ENCODE assay signal across 22 cellular contexts in genomic region chr2:59190518-59190917, GRCh38.
A peak's percentile ranks its signal among the peaks of the same experiment; 100 is the strongest.
DNase-seq lines count a peak whose midpoint lies in the region; ATAC-seq and TF ChIP-seq lines count a peak whose summit lies in the region.
"Had no signal": no experiment of that assay in that cellular context is flagged by ENCODE, and none has a peak within 500 bp of the region (broad histone marks: within the 10 kb centered on the region; RNA-seq: fewer than 3 reads in every experiment).

No MANE protein-coding gene starts in this region.

- H3K79me2 ChIP-seq in DND-41 (ENCODE audit: insufficient read depth, low read length): no peaks in the 10 kb centered on the region

- CTCF ChIA-PET in activated naive CD4-positive, alpha-beta T cell treated with anti-CD3 and anti-CD28 coated beads for 36 hours (lab: Charles Lee): no interaction called here

- H3K4me3 ChIP-seq in DND-41 (ENCODE audit: low read depth in 1 of 2, low read length in 2 of 2) (no peak overlapping the region), adrenal gland (no peak overlapping the region)
- H3K4me3 ChIP-seq: A549; BLaER1 treated with 17β-estradiol and CSF1 and Interleukin-3, amounts not matched to agents 10 nM and 100 nM; GM12878 had no signal

- no peak overlapping the region for H3K27ac ChIP-seq in DND-41 (ENCODE audit: low read length)
- H3K27ac ChIP-seq in adrenal gland: no peak overlapping the region
- H3K27ac ChIP-seq: 22Rv1; A549; BLaER1 treated with 17β-estradiol and CSF1 and Interleukin-3, amounts not matched to agents 10 nM and 100 nM; C4-2B had no signal

- H3K9me3 Mint-ChIP-seq in activated naive CD4-positive, alpha-beta T cell treated with anti-CD3 and anti-CD28 coated beads for 36 hours: no peaks in the 10 kb centered on the region
- H3K9me3 Mint-ChIP-seq: CD4-positive, alpha-beta T cell; CD8-positive, alpha-beta T cell had no signal

- 48 to 63% (median 58%) methylated on average over 1 of the region's 1 CpG for WGBS in adrenal gland, 4 donors

- ATAC-seq in DND-41 (ENCODE audit: insufficient read depth, low read depth): no peak
- ATAC-seq: A549; CD8-positive, alpha-beta T cell; GM12878 had no signal

- H2AFZ ChIP-seq in DND-41 (ENCODE audit: low read depth, low read length): 0 out of 2 replicates have a peak overlapping the region, but pooled peaks have one; percentile 21

- intact Hi-C loops in adrenal gland (cut with DNase I): no loop called here
- intact Hi-C loops in activated naive CD4-positive, alpha-beta T cell treated with anti-CD3 and anti-CD28 coated beads for 36 hours (cut with micrococcal nuclease): no loop called here

- no peaks in the 10 kb centered on the region for H3K4me1 Mint-ChIP-seq in activated naive CD4-positive, alpha-beta T cell treated with anti-CD3 and anti-CD28 coated beads for 36 hours (ENCODE audit: low read depth)

- no peak for DNase-seq in DND-41
- DNase-seq in adrenal gland: peak in 5 of 7 donors; percentile 16 to 47 (median 33)
- DNase-seq in fibroblast of gingiva (ENCODE audit: low read depth): peak; percentile 18
- peak; percentile 16 for DNase-seq in iris pigment epithelial cell (ENCODE audit: low read depth)
- no peak for DNase-seq in GM13976 (ENCODE audit: low spot score)
- no peak for DNase-seq in activated naive CD4-positive, alpha-beta T cell treated with anti-CD3 and anti-CD28 coated beads for 36 hours
- no peak for DNase-seq in effector CD8-positive, alpha-beta T cell (lab: John Stamatoyannopoulos, UW)
- no peak for DNase-seq in SHP77 (lab: John Stamatoyannopoulos, UW)
- DNase-seq: AML-193; Caco-2; Calu3; CD4-positive, alpha-beta T cell; CD8-positive, alpha-beta T cell; DMS79 treated with DMSO at 0.1 percent for 48 hours; EL; GDM1 had no signal

- no peaks in the 10 kb centered on the region for H3K27me3 Mint-ChIP-seq in activated naive CD4-positive, alpha-beta T cell treated with anti-CD3 and anti-CD28 coated beads for 36 hours (ENCODE audit: low read depth)
- H3K27me3 Mint-ChIP-seq: CD4-positive, alpha-beta T cell had no signal

- TF ChIP-seq POLR2A in adrenal gland (IDR thresholded peaks at IDR 0.05): no peak

- no peaks in the 10 kb centered on the region for H3K27me3 ChIP-seq in DND-41 (ENCODE audit: insufficient read depth, low read length, poor library complexity)
- no peaks in the 10 kb centered on the region for H3K27me3 ChIP-seq in adrenal gland
- H3K27me3 ChIP-seq: BLaER1 treated with 17β-estradiol and CSF1 and Interleukin-3, amounts not matched to agents 10 nM and 100 nM had no signal

- H3K9me3 ChIP-seq in DND-41 (ENCODE audit: insufficient read depth, low read length, severe bottlenecking): no peaks in the 10 kb centered on the region
- H3K9me3 ChIP-seq in adrenal gland (replicated peaks in 1 of 3): no peaks in the 10 kb centered on the region
- H3K9me3 ChIP-seq: A549; BLaER1 treated with 17β-estradiol and CSF1 and Interleukin-3, amounts not matched to agents 10 nM and 100 nM; Caco-2 had no signal

- H3K4me2 ChIP-seq in DND-41 (ENCODE audit: insufficient read depth, low read length): no peak overlapping the region
- H3K4me2 ChIP-seq: A549; BLaER1 treated with 17β-estradiol and CSF1 and Interleukin-3, amounts not matched to agents 10 nM and 100 nM had no signal

- no peak overlapping the region for H3K9ac ChIP-seq in DND-41 (ENCODE audit: low read depth, low read length)
- H3K9ac ChIP-seq: BLaER1 treated with 17β-estradiol and CSF1 and Interleukin-3, amounts not matched to agents 10 nM and 100 nM had no signal

- no peak overlapping the region for H3K27ac Mint-ChIP-seq in activated naive CD4-positive, alpha-beta T cell treated with anti-CD3 and anti-CD28 coated beads for 36 hours
- H3K27ac Mint-ChIP-seq: B cell; CD4-positive, alpha-beta T cell; CD8-positive, alpha-beta T cell had no signal

- TF ChIP-seq CTCF in DND-41 (IDR thresholded peaks at IDR 0.05; ENCODE audit: borderline replicate concordance, extremely low read depth, low read length, poor library complexity, severe bottlenecking) (no peak), adrenal gland (IDR thresholded peaks at IDR 0.05) (no peak), GM13976 (IDR thresholded peaks at IDR 0.05; ENCODE audit: borderline replicate concordance, control extremely low read depth, extremely low read depth, insufficient read depth, missing control alignments) (no peak)

- no peaks in the 10 kb centered on the region for H4K20me1 ChIP-seq in DND-41 (ENCODE audit: insufficient read depth, low read length)
- H4K20me1 ChIP-seq: BLaER1 treated with 17β-estradiol and CSF1 and Interleukin-3, amounts not matched to agents 10 nM and 100 nM had no signal

- no peak overlapping the region for H3K4me3 Mint-ChIP-seq in activated naive CD4-positive, alpha-beta T cell treated with anti-CD3 and anti-CD28 coated beads for 36 hours
- H3K4me3 Mint-ChIP-seq: B cell; CD4-positive, alpha-beta T cell; CD8-positive, alpha-beta T cell had no signal

- H3K36me3 ChIP-seq in DND-41 (ENCODE audit: insufficient read depth, low read length) (no peaks in the 10 kb centered on the region), adrenal gland (replicated peaks in 1 of 2) (no peaks in the 10 kb centered on the region)
- H3K36me3 ChIP-seq: BLaER1 treated with 17β-estradiol and CSF1 and Interleukin-3, amounts not matched to agents 10 nM and 100 nM had no signal

- H3K4me1 ChIP-seq in DND-41 (ENCODE audit: insufficient read depth, low read length) (no peaks in the 10 kb centered on the region), adrenal gland (replicated peaks in 1 of 2) (no peaks in the 10 kb centered on the region)
- H3K4me1 ChIP-seq: A549; BLaER1 treated with 17β-estradiol and CSF1 and Interleukin-3, amounts not matched to agents 10 nM and 100 nM; Caco-2 had no signal

- in situ Hi-C loops in GM13976 (cut with MboI; ENCODE audit: low sequenced_read_pairs, unreplicated experiment): no loop called here

- no peaks in the 10 kb centered on the region for H3K36me3 Mint-ChIP-seq in activated naive CD4-positive, alpha-beta T cell treated with anti-CD3 and anti-CD28 coated beads for 36 hours (ENCODE audit: low read depth)
- H3K36me3 Mint-ChIP-seq: CD8-positive, alpha-beta T cell had no signal

Comparison
In these comparisons a context has a peak if more than half of its experiments do, and no peak if none do; other contexts are left out.
1. DNase-seq: peak in adrenal gland (5 of 7), fibroblast of gingiva (single experiment) and iris pigment epithelial cell (single experiment); none in DND-41 (single experiment), GM13976 (single experiment), activated naive CD4-positive, alpha-beta T cell treated with anti-CD3 and anti-CD28 coated beads for 36 hours (single experiment), effector CD8-positive, alpha-beta T cell (single experiment) and SHP77 (0 of 2).